Comparison of ENCODE assay signal across 8 cellular contexts in the genomic region with DNA sequence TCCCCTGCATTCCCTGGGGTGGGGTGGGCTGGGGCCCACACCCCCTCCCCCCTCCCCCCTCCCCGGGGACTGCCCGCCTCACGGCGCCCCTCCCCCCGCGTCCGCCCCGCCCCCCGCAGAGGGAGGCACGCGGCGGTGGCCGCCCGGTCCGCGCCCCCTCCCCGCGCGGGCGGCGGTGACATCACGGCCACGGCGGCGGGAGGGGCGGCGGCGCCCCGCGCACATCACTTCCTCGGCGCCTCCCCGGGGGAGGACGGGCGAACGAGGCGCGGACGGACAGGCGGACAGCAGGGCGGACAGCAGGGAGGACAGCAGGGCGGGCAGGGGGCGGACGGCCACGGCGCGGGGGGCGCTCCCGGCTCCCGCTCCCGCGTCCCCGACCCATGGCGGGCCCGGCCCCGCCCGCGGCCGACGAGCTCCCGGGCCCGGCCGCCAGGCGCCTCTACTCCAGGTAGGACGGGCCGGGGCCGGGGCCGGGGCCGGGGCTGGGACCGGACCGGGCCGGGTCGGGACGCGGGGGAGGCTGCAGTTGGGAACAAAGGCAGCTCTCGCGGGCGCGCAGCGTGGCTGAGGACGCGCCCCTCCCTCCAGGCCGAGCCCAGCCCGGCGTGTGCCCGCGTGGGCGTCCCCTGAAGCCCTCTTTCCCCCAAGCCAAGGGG. TPM values are rescaled to one million over a fixed set of nuclear protein-coding genes. Genes with fewer than 3 reads are reported as not detected.
DNase-seq lines count a peak whose midpoint lies in the region; ATAC-seq and TF ChIP-seq lines count a peak whose summit lies in the region.

A gene with protein sequence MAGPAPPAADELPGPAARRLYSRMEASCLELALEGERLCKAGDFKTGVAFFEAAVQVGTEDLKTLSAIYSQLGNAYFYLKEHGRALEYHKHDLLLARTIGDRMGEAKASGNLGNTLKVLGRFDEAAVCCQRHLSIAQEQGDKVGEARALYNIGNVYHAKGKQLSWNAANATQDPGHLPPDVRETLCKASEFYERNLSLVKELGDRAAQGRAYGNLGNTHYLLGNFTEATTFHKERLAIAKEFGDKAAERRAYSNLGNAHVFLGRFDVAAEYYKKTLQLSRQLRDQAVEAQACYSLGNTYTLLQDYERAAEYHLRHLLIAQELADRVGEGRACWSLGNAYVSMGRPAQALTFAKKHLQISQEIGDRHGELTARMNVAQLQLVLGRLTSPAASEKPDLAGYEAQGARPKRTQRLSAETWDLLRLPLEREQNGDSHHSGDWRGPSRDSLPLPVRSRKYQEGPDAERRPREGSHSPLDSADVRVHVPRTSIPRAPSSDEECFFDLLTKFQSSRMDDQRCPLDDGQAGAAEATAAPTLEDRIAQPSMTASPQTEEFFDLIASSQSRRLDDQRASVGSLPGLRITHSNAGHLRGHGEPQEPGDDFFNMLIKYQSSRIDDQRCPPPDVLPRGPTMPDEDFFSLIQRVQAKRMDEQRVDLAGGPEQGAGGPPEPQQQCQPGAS (plus strand): TSS at position 227 of the 659 bp plus-strand sequence. CDS start 157 bp downstream, at position 384.

- H3K4me1 ChIP-seq in ACC112 (ENCODE audit: control insufficient read depth, insufficient read depth, low read length, unreplicated experiment), result peaks cover 27% of the 10 kb centered on the region

- H3K4me3 ChIP-seq in ACC112 (ENCODE audit: low read depth, low read length) (peak within 1 kb of the TSS; percentile 97), lower leg skin (ENCODE audit: low read depth, poor library complexity, severe bottlenecking) (peak within 1 kb of the TSS; percentile 19)

- H3K79me2 ChIP-seq in ACC112 (ENCODE audit: control insufficient read depth, insufficient read depth, low read length, unreplicated experiment), result peaks cover 45% of the 10 kb centered on the region

- no peaks in the 10 kb centered on the region for H3K27me3 ChIP-seq in ACC112 (ENCODE audit: insufficient read depth, low read length)

- TF ChIP-seq POLR2A in lower leg skin (IDR thresholded peaks at IDR 0.05), result no peak

- H3K4me1 Mint-ChIP-seq in HFFc6 (ENCODE audit: low read depth), result peaks cover 22% of the 10 kb centered on the region

- intact Hi-C loops in lower leg skin (cut with DNase I; ENCODE audit: low total_unique reads), result no loop called here

- WGBS in lower leg skin, 2 donors, result 0 to 1% methylated on average over 7 to 14 of the region's 88 CpGs

- TF ChIP-seq CTCF in HFFc6 (IDR thresholded peaks at IDR 0.05) (no peak), lower leg skin (IDR thresholded peaks at IDR 0.05) (no peak)

- no peaks in the 10 kb centered on the region; the same call in 1 of the 2 replicates for H3K36me3 Mint-ChIP-seq in HFFc6 (ENCODE audit: low read depth)

- no peaks in the 10 kb centered on the region; the same call in none of the 2 replicates for H3K27me3 Mint-ChIP-seq in HFFc6 (ENCODE audit: insufficient read depth)

- peak within 1 kb of the TSS; percentile 75 for H2AFZ ChIP-seq in ACC112 (ENCODE audit: low read length, unreplicated experiment)

- H3K27ac ChIP-seq in ACC112 (ENCODE audit: low read depth, low read length), result peak within 1 kb of the TSS; percentile 45

- H3K27ac Mint-ChIP-seq in HFFc6, result peak within 1 kb of the TSS; percentile 96

- ATAC-seq in HG03097 (IDR thresholded peaks at IDR 0.05; ENCODE audit: low FRiP score, unreplicated experiment), result no peak

- peak within 1 kb of the TSS; percentile 98 for H3K4me3 Mint-ChIP-seq in HFFc6

- DNase-seq in HFFc6 (peak; percentile 24), ecto neural progenitor cell (ENCODE audit: low spot score) (peak; percentile 71), lower leg skin (ENCODE audit: low spot score in 2 of 2) (no peak), NCI-H446 (lab: John Stamatoyannopoulos, UW) (no peak)
- peak; percentile 45 for DNase-seq in activated CD4-positive, alpha-beta T cell treated with anti-CD3 and anti-CD28 coated beads for 48 hours
- DNase-seq in stimulated activated CD8-positive, alpha-beta memory T cell treated with anti-CD3 and anti-CD28 coated beads, Interleukin-4, amount 100 ng/mL, for 48 hours, result peak; percentile 47

- no peaks in the 10 kb centered on the region for H3K36me3 ChIP-seq in ACC112 (ENCODE audit: insufficient read depth, low read length)

- H3K9me3 Mint-ChIP-seq in HFFc6, result no peaks in the 10 kb centered on the region

RNA-seq across cellular contexts. Expression of the gene that starts here (rescaled TPM):
- total RNA-seq in HFFc6 (2021; fragmentation: NEBNext Ultra II Directional; extraction: Animal tissue kit (Norgen Biotek cat#: 25700)), result 10 to 100 TPM; 50.9 to 60.2 (median 55.0) TPM
- total RNA-seq in lower leg skin, result 10 to 100 TPM; 21.0 to 37.1 (median 28.1) TPM

Comparison
In these comparisons a context has a peak if more than half of its experiments do, and no peak if none do; other contexts are left out.
1. DNase-seq: peak in HFFc6 (single experiment), activated CD4-positive, alpha-beta T cell treated with anti-CD3 and anti-CD28 coated beads for 48 hours (single experiment), ecto neural progenitor cell (single experiment) and stimulated activated CD8-positive, alpha-beta memory T cell treated with anti-CD3 and anti-CD28 coated beads, Interleukin-4, amount 100 ng/mL, for 48 hours (single experiment); none in lower leg skin (0 of 2) and NCI-H446 (0 of 2).